In genomic region chr10:34716958-34717357, GRCh38 we compare ENCODE assay signal across 14 cellular contexts.
DNase-seq lines count a peak whose midpoint lies in the region; ATAC-seq and TF ChIP-seq lines count a peak whose summit lies in the region.
"Had no signal": no experiment of that assay in that cellular context is flagged by ENCODE, and none has a peak within 500 bp of the region (broad histone marks: within the 10 kb centered on the region; RNA-seq: fewer than 3 reads in every experiment).

No MANE protein-coding gene starts in this region.

- peak; percentile 71 for ATAC-seq in HG03378 (IDR thresholded peaks at IDR 0.05; ENCODE audit: unreplicated experiment)
- no peak for ATAC-seq in GM21825 (IDR thresholded peaks at IDR 0.05; ENCODE audit: unreplicated experiment)
- ATAC-seq: A549 had no signal

- TF ChIP-seq POLR2A in transverse colon (IDR thresholded peaks at IDR 0.05) = no peak

- 27 to 50% methylated on average over 1 of the region's 1 CpG for WGBS in transverse colon (ENCODE audit: low coverage in 1 of 2), 2 donors
- 94% methylated on average over 1 of the region's 1 CpG; no CpG with 5 or more reads in 1 of the 2 experiments for WGBS in endodermal cell (ENCODE audit: insufficient coverage in 1 of 2, insufficient read length in 1 of 2), 2 experiments

- H3K4me3 ChIP-seq in transverse colon (no peak overlapping the region), endodermal cell (ENCODE audit: low read length) (no peak overlapping the region)
- H3K4me3 ChIP-seq: A549, ovary, testis had no signal

- in situ Hi-C loops in transverse colon (cut with MboI; ENCODE audit: low pct_ligation_motif_present in 1 of 4, low pct_unique_long_range_greater_than_20kb in 1 of 4, low sequenced_read_pairs in 3 of 4) = loop anchor here in 1 of 4 donors (25.0 kb wide), 1 partner anchor 245 kb away; no protein-coding TSS in a partner anchor

- no peaks in the 10 kb centered on the region for H3K27me3 Mint-ChIP-seq in endodermal cell (ENCODE audit: insufficient read depth)
- no peaks in the 10 kb centered on the region for H3K27me3 Mint-ChIP-seq in HFFc6 (ENCODE audit: insufficient read depth)

- H3K4me1 Mint-ChIP-seq in endodermal cell = peaks cover 21% of the 10 kb centered on the region
- peaks cover 60% of the 10 kb centered on the region for H3K4me1 Mint-ChIP-seq in HFFc6 (ENCODE audit: low read depth)
- H3K4me1 Mint-ChIP-seq: activated naive CD4-positive, alpha-beta T cell treated with anti-CD3 and anti-CD28 coated beads, Interleukin-2, amount 50 U/mL, for 24 hours had no signal

- peak overlapping the region; percentile 6 to 32 (median 16) for H3K27ac ChIP-seq in transverse colon
- H3K27ac ChIP-seq in endodermal cell (ENCODE audit: low read depth, low read length) = no peak overlapping the region
- H3K27ac ChIP-seq: ovary, testis had no signal

- no peaks in the 10 kb centered on the region for H3K9me3 ChIP-seq in transverse colon
- no peaks in the 10 kb centered on the region for H3K9me3 ChIP-seq in endodermal cell (ENCODE audit: control insufficient read depth, low read length)
- H3K9me3 ChIP-seq: A549, ovary, testis had no signal

- H3K36me3 ChIP-seq in transverse colon (no peaks in the 10 kb centered on the region), endodermal cell (ENCODE audit: control insufficient read depth, insufficient read depth, low read length) (no peaks in the 10 kb centered on the region)
- H3K36me3 ChIP-seq: ovary had no signal

- no peak overlapping the region for H3K4me3 Mint-ChIP-seq in endodermal cell
- no peak overlapping the region for H3K4me3 Mint-ChIP-seq in HFFc6
- H3K4me3 Mint-ChIP-seq: activated naive CD4-positive, alpha-beta T cell treated with anti-CD3 and anti-CD28 coated beads, Interleukin-2, amount 50 U/mL, for 24 hours had no signal

- DNase-seq in SKM-1 treated with dmso at 0.1 percent for 144 hours (lab: John Stamatoyannopoulos, UW; ENCODE audit: unreplicated experiment) (peak; percentile 43), SKM-1 (lab: John Stamatoyannopoulos, UW; ENCODE audit: unreplicated experiment) (no peak), RPMI7951 (ENCODE audit: low read depth) (peak; percentile 74), transverse colon (no peak), endodermal cell (no peak), HFFc6 (no peak)
- DNase-seq: activated CD4-positive, alpha-beta T cell treated with anti-CD3 and anti-CD28 coated beads for 4 hours; NCI-H187 treated with DMSO at 0.1 percent for 48 hours; ovary; testis had no signal

- no peaks in the 10 kb centered on the region for H3K27me3 ChIP-seq in transverse colon
- no peaks in the 10 kb centered on the region for H3K27me3 ChIP-seq in endodermal cell (ENCODE audit: control insufficient read depth, insufficient read depth, low read length, poor library complexity, severe bottlenecking)
- H3K27me3 ChIP-seq: ovary, testis had no signal

- no peak for TF ChIP-seq CTCF in transverse colon (IDR thresholded peaks at IDR 0.05)
- no peak for TF ChIP-seq CTCF in endodermal cell (conservative IDR thresholded peaks at IDR 0.05)
- no peak for TF ChIP-seq CTCF in HFFc6 (IDR thresholded peaks at IDR 0.05)

- H3K9ac ChIP-seq in endodermal cell (ENCODE audit: extremely low read depth, low read length, poor library complexity, severe bottlenecking) = no peak overlapping the region

- peaks cover 4 to 59% (median 33%) of the 10 kb centered on the region in 4 donors for H3K4me1 ChIP-seq in transverse colon
- peaks cover 3% of the 10 kb centered on the region for H3K4me1 ChIP-seq in endodermal cell (ENCODE audit: control insufficient read depth, insufficient read depth, low read length)

- H3K36me3 Mint-ChIP-seq in endodermal cell (ENCODE audit: low read depth) = no peaks in the 10 kb centered on the region
- no peaks in the 10 kb centered on the region for H3K36me3 Mint-ChIP-seq in HFFc6 (ENCODE audit: low read depth)
- H3K36me3 Mint-ChIP-seq: activated naive CD4-positive, alpha-beta T cell treated with anti-CD3 and anti-CD28 coated beads, Interleukin-2, amount 50 U/mL, for 24 hours had no signal

- H3K27ac Mint-ChIP-seq in endodermal cell (no peak overlapping the region), HFFc6 (no peak overlapping the region)
- H3K27ac Mint-ChIP-seq: activated naive CD4-positive, alpha-beta T cell treated with anti-CD3 and anti-CD28 coated beads, Interleukin-2, amount 50 U/mL, for 24 hours had no signal

- intact Hi-C loops in transverse colon (cut with DNase I; ENCODE audit: low total_unique reads) = no loop called here

- no peak for TF ChIP-seq EP300 in transverse colon (IDR thresholded peaks at IDR 0.05; ENCODE audit: low read depth)

- H3K9me3 Mint-ChIP-seq in endodermal cell (no peaks in the 10 kb centered on the region), HFFc6 (no peaks in the 10 kb centered on the region)
- H3K9me3 Mint-ChIP-seq: activated naive CD4-positive, alpha-beta T cell treated with anti-CD3 and anti-CD28 coated beads, Interleukin-2, amount 50 U/mL, for 24 hours had no signal

Comparison
In these comparisons a context has a peak if more than half of its experiments do, and no peak if none do; other contexts are left out.
1. DNase-seq: peak in SKM-1 treated with dmso at 0.1 percent for 144 hours (single experiment) and RPMI7951 (single experiment); none in SKM-1 (single experiment), transverse colon (single experiment), endodermal cell (single experiment) and HFFc6 (single experiment).